Comparison of ENCODE assay signal across 15 cellular contexts in the genomic region with DNA sequence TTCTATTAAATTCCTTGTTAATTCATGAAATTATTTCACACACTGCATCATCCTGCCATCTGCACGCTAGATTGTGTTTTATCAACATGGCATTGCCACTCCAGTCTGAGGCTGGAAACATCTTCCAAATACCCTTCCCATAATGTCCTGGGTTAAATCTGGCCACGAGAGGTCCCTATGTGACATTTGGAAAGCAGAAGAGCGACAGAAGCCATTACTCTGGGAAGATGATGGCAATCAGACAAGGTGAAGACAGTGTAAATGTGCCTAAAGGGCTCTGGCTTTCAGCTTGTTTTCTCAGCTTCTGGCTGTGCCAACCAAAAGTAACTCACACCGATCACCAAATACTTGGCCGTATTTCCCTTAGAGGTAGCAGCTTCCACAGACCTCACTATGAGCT.
"Had no signal": no experiment of that assay in that cellular context is flagged by ENCODE, and none has a peak within 500 bp of the region (broad histone marks: within the 10 kb centered on the region; RNA-seq: fewer than 3 reads in every experiment).

No MANE protein-coding gene starts in this region.

- H3K27ac Mint-ChIP-seq: activated CD8-positive, alpha-beta memory T cell treated with anti-CD3 and anti-CD28 coated beads, Interleukin-2, amount 10 ng/mL, durations not matched to agents 7 days and 5 days; activated naive CD8-positive, alpha-beta T cell; activated T-cell treated with anti-CD3 and anti-CD28 coated beads, Interleukin-2, amount 50 U/mL, for 24 hours; nephron progenitor cell; stimulated activated naive CD8-positive, alpha-beta T cell treated with anti-CD3 and anti-CD28 coated beads, Interleukin-15, amount 100 ng/mL, for 72 hours had no signal

- H3K4me1 ChIP-seq: foreskin keratinocyte, testis, upper lobe of right lung had no signal

- H3K36me3 ChIP-seq: ascending aorta, upper lobe of right lung had no signal

- FAIRE-seq: bronchial epithelial cell had no signal

- H3K9me3 ChIP-seq: ascending aorta, testis, upper lobe of right lung had no signal

- ATAC-seq: activated CD8-positive, alpha-beta memory T cell treated with anti-CD3 and anti-CD28 coated beads, Interleukin-2, amount 10 ng/mL, durations not matched to agents 7 days and 5 days; foreskin keratinocyte; stimulated activated naive CD8-positive, alpha-beta T cell treated with anti-CD3 and anti-CD28 coated beads, Interleukin-15, amount 100 ng/mL, for 72 hours; upper lobe of right lung had no signal

- H3K4me1 Mint-ChIP-seq: activated CD8-positive, alpha-beta memory T cell treated with anti-CD3 and anti-CD28 coated beads, Interleukin-2, amount 10 ng/mL, durations not matched to agents 7 days and 5 days; stimulated activated naive CD8-positive, alpha-beta T cell treated with anti-CD3 and anti-CD28 coated beads, Interleukin-15, amount 100 ng/mL, for 72 hours had no signal

- DNase-seq: activated CD4-positive, alpha-beta T cell treated with anti-CD3 and anti-CD28 coated beads for 1 hour; activated CD4-positive, alpha-beta T cell treated with anti-CD3 and anti-CD28 coated beads, Interleukin-2, amount 50 U/mL, for 48 hours; activated CD8-positive, alpha-beta memory T cell treated with anti-CD3 and anti-CD28 coated beads, Interleukin-2, amount 10 ng/mL, durations not matched to agents 7 days and 5 days; activated effector memory CD4-positive, alpha-beta T cell treated with Interleukin-2 at 50 U/mL for 16 hours; activated T-cell treated with anti-CD3 and anti-CD28 coated beads, Interleukin-2, amount 50 U/mL, for 24 hours; foreskin keratinocyte; head of caudate nucleus; nephron progenitor cell; stimulated activated CD4-positive, alpha-beta T cell treated with anti-CD3 and anti-CD28 coated beads, Interleukin-4, amount 100 ng/mL, for 24 hours; stimulated activated naive CD8-positive, alpha-beta T cell treated with anti-CD3 and anti-CD28 coated beads, Interleukin-15, amount 100 ng/mL, for 72 hours; testis; upper lobe of right lung had no signal

- H3K4me3 ChIP-seq: ascending aorta, testis, upper lobe of right lung had no signal

- H3K9me3 Mint-ChIP-seq: activated T-cell treated with anti-CD3 and anti-CD28 coated beads, Interleukin-2, amount 50 U/mL, for 24 hours; nephron progenitor cell; stimulated activated naive CD8-positive, alpha-beta T cell treated with anti-CD3 and anti-CD28 coated beads, Interleukin-15, amount 100 ng/mL, for 72 hours had no signal

- H3K27me3 ChIP-seq: ascending aorta, foreskin keratinocyte, testis, upper lobe of right lung had no signal

- H3K36me3 Mint-ChIP-seq: activated CD8-positive, alpha-beta memory T cell treated with anti-CD3 and anti-CD28 coated beads, Interleukin-2, amount 10 ng/mL, durations not matched to agents 7 days and 5 days; activated naive CD8-positive, alpha-beta T cell had no signal

- H3K27ac ChIP-seq: ascending aorta, foreskin keratinocyte, testis, upper lobe of right lung had no signal

- H3K4me3 Mint-ChIP-seq: activated CD8-positive, alpha-beta memory T cell treated with anti-CD3 and anti-CD28 coated beads, Interleukin-2, amount 10 ng/mL, durations not matched to agents 7 days and 5 days; activated naive CD8-positive, alpha-beta T cell; activated T-cell treated with anti-CD3 and anti-CD28 coated beads, Interleukin-2, amount 50 U/mL, for 24 hours; nephron progenitor cell; stimulated activated naive CD8-positive, alpha-beta T cell treated with anti-CD3 and anti-CD28 coated beads, Interleukin-15, amount 100 ng/mL, for 72 hours had no signal

- H3K27me3 Mint-ChIP-seq: activated CD8-positive, alpha-beta memory T cell treated with anti-CD3 and anti-CD28 coated beads, Interleukin-2, amount 10 ng/mL, durations not matched to agents 7 days and 5 days; activated T-cell treated with anti-CD3 and anti-CD28 coated beads, Interleukin-2, amount 50 U/mL, for 24 hours; stimulated activated naive CD8-positive, alpha-beta T cell treated with anti-CD3 and anti-CD28 coated beads, Interleukin-15, amount 100 ng/mL, for 72 hours had no signal
